In genomic region chr7:41189866-41190265, GRCh38 we compare ENCODE assay signal across 10 cellular contexts.
DNase-seq lines count a peak whose midpoint lies in the region; ATAC-seq, FAIRE-seq and TF ChIP-seq lines count a peak whose summit lies in the region.
"Had no signal": no experiment of that assay in that cellular context is flagged by ENCODE, and none has a peak within 500 bp of the region (broad histone marks: within the 10 kb centered on the region; RNA-seq: fewer than 3 reads in every experiment).

No MANE protein-coding gene starts in this region.

- peak; percentile 69 for ATAC-seq in PC-3
- ATAC-seq in Right ventricle myocardium inferior: no peak

- H3K9me1 ChIP-seq in endothelial cell of umbilical vein (replicated peaks; ENCODE audit: control insufficient read depth, extremely low read depth, insufficient read depth, low read length): no peaks in the 10 kb centered on the region

- no peaks in the 10 kb centered on the region for H3K9me2 ChIP-seq in PC-3 (replicated peaks; ENCODE audit: low read length)

- H3K4me3 ChIP-seq in PC-3 (ENCODE audit: low read length) (no peak overlapping the region), endothelial cell of umbilical vein (replicated peaks in 1 of 3; ENCODE audit: insufficient read depth in 1 of 3, low read depth in 1 of 3, low read length in 3 of 3) (no peak overlapping the region)
- H3K4me3 ChIP-seq: ovary had no signal

- peak; percentile 62 for TF ChIP-seq POLR2A in endothelial cell of umbilical vein (IDR thresholded peaks at IDR 0.05; ENCODE audit: low read depth, low read length)

- H3K9me3 Mint-ChIP-seq in osteocyte (ENCODE audit: unreplicated experiment): peaks cover 4% of the 10 kb centered on the region

- H2AFZ ChIP-seq in PC-3 (ENCODE audit: low read length) (no peak overlapping the region), endothelial cell of umbilical vein (ENCODE audit: low read depth, low read length) (no peak overlapping the region)

- BruUV-seq in PC-3 (replicated peaks; lab: Mats Ljungman, UMichigan) (no TSS peak), endothelial cell of umbilical vein (replicated peaks; lab: Mats Ljungman, UMichigan) (no TSS peak)

- intact Hi-C loops in PC-3 (cut with micrococcal nuclease) (loop anchor here (1.0 to 10.0 kb wide), 8 partner anchors 33 to 515 kb away; no protein-coding TSS in a partner anchor), endothelial cell of umbilical vein (cut with micrococcal nuclease) (loop anchor here (1.0 kb wide), 6 partner anchors 34 to 506 kb away; no protein-coding TSS in a partner anchor), posterior vena cava (cut with DNase I) (no loop called here), Right ventricle myocardium inferior (cut with DNase I) (no loop called here)

- TF ChIP-seq CTCF in PC-3 (conservative IDR thresholded peaks at IDR 0.05; ENCODE audit: low read depth, low read length) (no peak), endothelial cell of umbilical vein (IDR thresholded peaks at IDR 0.05; ENCODE audit: extremely low read depth in 1 of 2, insufficient read depth in 1 of 2, low read depth in 1 of 2, low read length in 2 of 2) (no peak), osteocyte (IDR thresholded peaks at IDR 0.05) (no peak)

- peak overlapping the region; percentile 99 for H3K27ac ChIP-seq in PC-3 (ENCODE audit: low read length)
- H3K27ac ChIP-seq in endothelial cell of umbilical vein (ENCODE audit: insufficient read depth, low read depth, low read length): peak overlapping the region; percentile 100
- H3K27ac ChIP-seq: KMS-11, ovary had no signal

- H3K27me3 ChIP-seq in PC-3 (ENCODE audit: low read length) (no peaks in the 10 kb centered on the region), endothelial cell of umbilical vein (ENCODE audit: control insufficient read depth in 2 of 2, insufficient read depth in 2 of 2, low read length in 2 of 2) (no peaks in the 10 kb centered on the region)
- H3K27me3 ChIP-seq: ovary had no signal

- in situ Hi-C loops in KBM-7 (cut with MboI; ENCODE audit: low pct_unique_long_range_greater_than_20kb, low sequenced_read_pairs): no loop called here

- peak overlapping the region; percentile 93 for H3K9ac ChIP-seq in PC-3 (ENCODE audit: low read length)
- H3K9ac ChIP-seq in endothelial cell of umbilical vein (replicated peaks; ENCODE audit: extremely low read depth, insufficient read depth, low read length): peak overlapping the region; percentile 90
- H3K9ac ChIP-seq: KMS-11 had no signal

- H3K9me3 ChIP-seq in PC-3 (ENCODE audit: low read length): no peaks in the 10 kb centered on the region
- no peaks in the 10 kb centered on the region for H3K9me3 ChIP-seq in endothelial cell of umbilical vein (replicated peaks; ENCODE audit: control insufficient read depth, insufficient read depth, low read length)
- H3K9me3 ChIP-seq: ovary had no signal

- no peaks in the 10 kb centered on the region for H3K79me2 ChIP-seq in PC-3 (ENCODE audit: low read length)
- H3K79me2 ChIP-seq in endothelial cell of umbilical vein (ENCODE audit: control insufficient read depth, insufficient read depth, low read length): no peaks in the 10 kb centered on the region

- peak; percentile 91 for FAIRE-seq in endothelial cell of umbilical vein (lab: Jason Lieb, UNC)

- H3K36me3 ChIP-seq in PC-3 (ENCODE audit: low read depth, low read length) (no peaks in the 10 kb centered on the region), endothelial cell of umbilical vein (ENCODE audit: control insufficient read depth in 2 of 2, extremely low read depth in 1 of 2, insufficient read depth in 2 of 2, low read length in 2 of 2) (no peaks in the 10 kb centered on the region)
- H3K36me3 ChIP-seq: ovary had no signal

- H3K27ac Mint-ChIP-seq in osteocyte (ENCODE audit: unreplicated experiment): peak overlapping the region; percentile 78

- H3K36me3 Mint-ChIP-seq in osteocyte (ENCODE audit: unreplicated experiment): no peaks in the 10 kb centered on the region

- POLR2A ChIA-PET in PC-3 (lab: Charles Lee; ENCODE audit: unreplicated experiment) (no interaction called here), endothelial cell of umbilical vein (lab: Charles Lee) (interaction anchor here (1.9 kb wide), 1 partner anchor 390 kb away, joined by 5 read pairs; no protein-coding TSS in a partner anchor)

- H3K4me1 Mint-ChIP-seq in osteocyte (ENCODE audit: unreplicated experiment): peaks cover 46% of the 10 kb centered on the region

- no peak overlapping the region for H3K4me3 Mint-ChIP-seq in osteocyte (ENCODE audit: unreplicated experiment)

- DNase-seq in Daoy (ENCODE audit: low read depth): peak; percentile 99
- DNase-seq in PC-3: peak; percentile 96
- peak; percentile 97 for DNase-seq in endothelial cell of umbilical vein (ENCODE audit: low read depth, low spot score)
- no peak for DNase-seq in osteocyte (ENCODE audit: extremely low spot score, unreplicated experiment)
- DNase-seq in KBM-7: no peak
- no peak for DNase-seq in stimulated activated naive CD4-positive, alpha-beta T cell (lab: John Stamatoyannopoulos, UW)
- DNase-seq in posterior vena cava (ENCODE audit: low spot score): no peak
- DNase-seq in Right ventricle myocardium inferior (ENCODE audit: missing footprints): no peak
- DNase-seq: ovary had no signal

- H3F3A ChIP-seq in PC-3 (ENCODE audit: low read length, unreplicated experiment): no peaks in the 10 kb centered on the region

- H4K20me1 ChIP-seq in PC-3 (ENCODE audit: low read length) (no peaks in the 10 kb centered on the region), endothelial cell of umbilical vein (replicated peaks; ENCODE audit: control insufficient read depth, extremely low read depth, insufficient read depth, low read length) (no peaks in the 10 kb centered on the region)

- dilution Hi-C loops in endothelial cell of umbilical vein (cut with MboI; ENCODE audit: extremely low pct_ligation_motif_present, low sequenced_read_pairs): no loop called here

- no peaks in the 10 kb centered on the region for H3K27me3 Mint-ChIP-seq in osteocyte (ENCODE audit: unreplicated experiment)

- H3K4me2 ChIP-seq in PC-3 (ENCODE audit: low read length): peak overlapping the region; percentile 55
- H3K4me2 ChIP-seq in endothelial cell of umbilical vein (ENCODE audit: insufficient read depth, low read length): peak overlapping the region; percentile 61
- H3K4me2 ChIP-seq: KMS-11 had no signal

- CTCF ChIA-PET in PC-3 (lab: Charles Lee) (no interaction called here), endothelial cell of umbilical vein (lab: Charles Lee) (interaction anchor here (2.4 to 2.8 kb wide), 3 partner anchors 187 to 504 kb away, joined by 6 to 20 read pairs (median 12); no protein-coding TSS in a partner anchor)

- peaks cover 62% of the 10 kb centered on the region for H3K4me1 ChIP-seq in PC-3 (ENCODE audit: insufficient read depth, low read length)
- peaks cover 42% of the 10 kb centered on the region for H3K4me1 ChIP-seq in endothelial cell of umbilical vein (ENCODE audit: control insufficient read depth, extremely low read depth, insufficient read depth, low read length)

TF ChIP-seq in endothelial cell of umbilical vein, 7 proteins besides CTCF, POLR2A, EP300 and RAD21:
- TF ChIP-seq FOS (IDR thresholded peaks at IDR 0.05; ENCODE audit: borderline replicate concordance, insufficient read depth, low read length): peak; percentile 93
- peak; percentile 100 for TF ChIP-seq JUN (IDR thresholded peaks at IDR 0.05; ENCODE audit: borderline replicate concordance, insufficient read depth, insufficient read length, low read depth)
- peak; percentile 97 for TF ChIP-seq POLR2AphosphoS5 (IDR thresholded peaks at IDR 0.05; ENCODE audit: insufficient read depth, low read depth, low read length)
- TF ChIP-seq EZH2 (IDR thresholded peaks at IDR 0.05; ENCODE audit: borderline replicate concordance, low read depth, low read length, severe bottlenecking): no peak
- peak; percentile 87 for TF ChIP-seq GATA2 (IDR thresholded peaks at IDR 0.05; ENCODE audit: insufficient read depth, insufficient read length, low read depth, low read length)
- peak; percentile 73 for TF ChIP-seq MYC (IDR thresholded peaks at IDR 0.05; ENCODE audit: low read depth, low read length)
- no peak for TF ChIP-seq MAX (IDR thresholded peaks at IDR 0.05; ENCODE audit: insufficient read depth, insufficient read length)

Comparison
In these comparisons a context has a peak if more than half of its experiments do, and no peak if none do; other contexts are left out.
1. DNase-seq: peak in Daoy (single experiment), PC-3 (single experiment) and endothelial cell of umbilical vein (single experiment); none in osteocyte (single experiment), KBM-7 (single experiment), stimulated activated naive CD4-positive, alpha-beta T cell (0 of 6), posterior vena cava (single experiment) and Right ventricle myocardium inferior (single experiment).
2. intact Hi-C loops: an anchor here in PC-3 (1.0 to 10.0 kb wide) and endothelial cell of umbilical vein (1.0 kb wide); none called in posterior vena cava and Right ventricle myocardium inferior.